Comparison of ENCODE assay signal across 1 cellular context in genomic region chr1:115299266-115299665, GRCh38.
TF ChIP-seq lines count a peak whose summit lies in the region.

No MANE protein-coding gene starts in this region.

TF ChIP-seq in IMR-90, 13 proteins besides CTCF, POLR2A, EP300 and RAD21 (continued from another document):
- TF ChIP-seq CHD1 (IDR thresholded peaks at IDR 0.05; ENCODE audit: low read depth, low read length) (no peak), CEBPB (IDR thresholded peaks at IDR 0.05; ENCODE audit: low read depth, low read length) (no peak), MXI1 (IDR thresholded peaks at IDR 0.05; ENCODE audit: borderline replicate concordance, low read depth, low read length) (no peak)
